17 cellular contexts compared by ENCODE assay signal in the genomic region with DNA sequence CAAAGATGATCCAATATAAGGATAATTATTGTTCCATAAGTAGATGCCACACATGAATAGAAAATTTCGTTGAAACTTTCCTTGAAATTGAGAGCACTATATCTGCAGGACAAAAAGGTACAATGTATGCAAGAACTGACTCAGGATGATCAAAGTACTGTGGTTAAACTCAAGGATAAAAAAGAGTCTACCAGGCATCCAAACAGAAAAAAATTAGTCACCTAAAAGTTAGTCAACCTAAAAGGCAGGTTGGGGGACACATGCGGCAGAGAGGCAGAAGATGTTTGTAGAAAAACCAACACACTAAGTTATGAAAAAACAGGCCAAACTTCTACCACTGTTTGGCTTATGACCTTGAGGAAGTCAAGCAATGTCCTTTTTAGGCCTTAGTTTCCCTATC.
DNase-seq lines count a peak whose midpoint lies in the region; ATAC-seq, FAIRE-seq and TF ChIP-seq lines count a peak whose summit lies in the region.
"Had no signal": no experiment of that assay in that cellular context is flagged by ENCODE, and none has a peak within 500 bp of the region (broad histone marks: within the 10 kb centered on the region; RNA-seq: fewer than 3 reads in every experiment).

No MANE protein-coding gene starts in this region.

- peaks cover 9% of the 10 kb centered on the region for H3K36me3 Mint-ChIP-seq in activated naive CD4-positive, alpha-beta T cell treated with anti-CD3 and anti-CD28 coated beads, Interleukin-2, amount 50 U/mL, for 24 hours
- H3K36me3 Mint-ChIP-seq in stimulated activated effector memory CD8-positive, alpha-beta T cell treated with anti-CD3 and anti-CD28 coated beads, Interleukin-12 subunit alpha, Interleukin-12 subunit beta, amount 100 ng/mL, for 72 hours = no peaks in the 10 kb centered on the region

- no peak for FAIRE-seq in bronchial epithelial cell (lab: Jason Lieb, UNC)

- H3K27me3 Mint-ChIP-seq in activated naive CD4-positive, alpha-beta T cell treated with anti-CD3 and anti-CD28 coated beads, Interleukin-2, amount 50 U/mL, for 24 hours = no peaks in the 10 kb centered on the region

- H3K4me3 Mint-ChIP-seq in activated naive CD4-positive, alpha-beta T cell treated with anti-CD3 and anti-CD28 coated beads, Interleukin-2, amount 50 U/mL, for 24 hours = peak overlapping the region; percentile 20
- no peak overlapping the region for H3K4me3 Mint-ChIP-seq in stimulated activated effector memory CD8-positive, alpha-beta T cell treated with anti-CD3 and anti-CD28 coated beads, Interleukin-12 subunit alpha, Interleukin-12 subunit beta, amount 100 ng/mL, for 72 hours

- no peak for DNase-seq in activated naive CD4-positive, alpha-beta T cell treated with Interleukin-2 at 50 U/mL for 16 hours
- DNase-seq in RPMI7951 (ENCODE audit: low read depth) = peak; percentile 14
- DNase-seq in bronchial epithelial cell (ENCODE audit: low read depth) = peak; percentile 70
- DNase-seq in stimulated activated effector memory CD8-positive, alpha-beta T cell treated with anti-CD3 and anti-CD28 coated beads, Interleukin-12 subunit alpha, Interleukin-12 subunit beta, amount 100 ng/mL, for 72 hours (ENCODE audit: low spot score in 2 of 2) = no peak
- DNase-seq in HT-29 (ENCODE audit: low spot score) = no peak
- DNase-seq in LoVo (ENCODE audit: low spot score) = no peak
- no peak for DNase-seq in cortex of kidney (lab: John Stamatoyannopoulos, UW)
- DNase-seq: activated effector memory CD4-positive, alpha-beta T cell treated with anti-CD3 and anti-CD28 coated beads, Interleukin-2, amount 50 U/mL, for 16 hours; Caco-2; effector CD4-positive, alpha-beta T cell; islet precursor cell; midbrain; NCI-H1930; NCI-H510A had no signal

- no peak for TF ChIP-seq CTCF in bronchial epithelial cell (IDR thresholded peaks at IDR 0.05; ENCODE audit: insufficient read depth, low read length, severe bottlenecking)

- H3K36me3 ChIP-seq in bronchial epithelial cell (ENCODE audit: control insufficient read depth, insufficient read depth, low read length) = no peaks in the 10 kb centered on the region
- H3K36me3 ChIP-seq: cardiac muscle cell, thoracic aorta had no signal

- no peak overlapping the region for H3K4me3 ChIP-seq in bronchial epithelial cell (ENCODE audit: low read depth, low read length)
- H3K4me3 ChIP-seq: cardiac muscle cell, thoracic aorta had no signal

- H3K27me3 ChIP-seq in bronchial epithelial cell (ENCODE audit: control insufficient read depth, insufficient read depth, low read length) = no peaks in the 10 kb centered on the region
- H3K27me3 ChIP-seq: cardiac muscle cell had no signal

- peak; percentile 80 for ATAC-seq in stimulated activated effector memory CD8-positive, alpha-beta T cell treated with anti-CD3 and anti-CD28 coated beads, Interleukin-12 subunit alpha, Interleukin-12 subunit beta, amount 100 ng/mL, for 72 hours

- peak overlapping the region; percentile 37 for H3K27ac Mint-ChIP-seq in activated naive CD4-positive, alpha-beta T cell treated with anti-CD3 and anti-CD28 coated beads, Interleukin-2, amount 50 U/mL, for 24 hours
- no peak overlapping the region for H3K27ac Mint-ChIP-seq in stimulated activated effector memory CD8-positive, alpha-beta T cell treated with anti-CD3 and anti-CD28 coated beads, Interleukin-12 subunit alpha, Interleukin-12 subunit beta, amount 100 ng/mL, for 72 hours

- H3K9me3 Mint-ChIP-seq in activated naive CD4-positive, alpha-beta T cell treated with anti-CD3 and anti-CD28 coated beads, Interleukin-2, amount 50 U/mL, for 24 hours = no peaks in the 10 kb centered on the region
- H3K9me3 Mint-ChIP-seq in stimulated activated effector memory CD8-positive, alpha-beta T cell treated with anti-CD3 and anti-CD28 coated beads, Interleukin-12 subunit alpha, Interleukin-12 subunit beta, amount 100 ng/mL, for 72 hours = no peaks in the 10 kb centered on the region

- H3K4me1 Mint-ChIP-seq in activated naive CD4-positive, alpha-beta T cell treated with anti-CD3 and anti-CD28 coated beads, Interleukin-2, amount 50 U/mL, for 24 hours = peaks cover 81% of the 10 kb centered on the region
- peaks cover 57% of the 10 kb centered on the region for H3K4me1 Mint-ChIP-seq in stimulated activated effector memory CD8-positive, alpha-beta T cell treated with anti-CD3 and anti-CD28 coated beads, Interleukin-12 subunit alpha, Interleukin-12 subunit beta, amount 100 ng/mL, for 72 hours

Comparison
In these comparisons a context has a peak if more than half of its experiments do, and no peak if none do; other contexts are left out.
1. DNase-seq: peak in RPMI7951 (single experiment) and bronchial epithelial cell (single experiment); none in activated naive CD4-positive, alpha-beta T cell treated with Interleukin-2 at 50 U/mL for 16 hours (single experiment), stimulated activated effector memory CD8-positive, alpha-beta T cell treated with anti-CD3 and anti-CD28 coated beads, Interleukin-12 subunit alpha, Interleukin-12 subunit beta, amount 100 ng/mL, for 72 hours (0 of 2), HT-29 (single experiment), LoVo (single experiment) and cortex of kidney (single experiment).